18 cellular contexts compared by ENCODE assay signal in the genomic region with DNA sequence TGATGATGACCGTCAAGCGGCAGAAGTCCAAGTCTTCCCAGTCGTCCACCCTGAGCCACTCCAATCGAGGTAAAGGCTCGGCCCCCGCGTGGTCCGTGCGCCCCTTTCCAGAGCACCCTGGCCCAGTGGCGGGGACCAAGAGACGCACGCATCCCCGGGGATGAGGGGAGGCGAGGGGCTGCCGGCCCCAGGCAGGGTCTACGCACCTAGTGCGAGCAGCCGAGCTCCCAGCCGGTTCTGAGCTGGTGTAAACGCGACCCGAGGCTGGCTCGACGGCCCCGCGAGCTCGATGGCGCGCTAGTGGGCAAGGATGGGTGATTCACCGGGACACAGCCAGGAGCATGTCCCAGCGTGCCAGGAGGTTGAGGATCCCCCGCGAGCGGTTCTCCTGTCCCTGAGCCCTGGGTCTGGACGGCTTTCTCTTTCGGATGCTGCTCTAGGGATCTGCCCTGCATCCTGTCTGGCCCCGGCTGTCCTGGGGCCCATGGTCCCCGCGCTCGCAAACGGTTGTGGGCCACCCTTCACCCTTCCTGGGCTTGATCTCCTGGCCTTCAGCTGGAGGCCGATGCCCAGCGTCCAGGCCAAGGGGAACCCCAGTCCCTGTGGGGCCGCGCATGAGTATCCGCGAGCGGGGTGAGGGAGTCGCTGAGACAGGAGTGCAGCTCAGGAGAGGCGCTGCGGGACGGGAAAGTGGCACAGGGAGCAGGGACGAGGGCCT. TPM values are rescaled to one million over a fixed set of nuclear protein-coding genes. Genes with fewer than 3 reads are reported as not detected.
DNase-seq lines count a peak whose midpoint lies in the region; FAIRE-seq and TF ChIP-seq lines count a peak whose summit lies in the region.
"Had no signal": no experiment of that assay in that cellular context is flagged by ENCODE, and none has a peak within 500 bp of the region (broad histone marks: within the 10 kb centered on the region; RNA-seq: fewer than 3 reads in every experiment).

No MANE protein-coding gene starts in this region.

- CTCF ChIA-PET in MCF 10A (lab: Yijun Ruan, JAX) = interaction anchor here (0.6 to 14.2 kb wide), 9 partner anchors 15 to 79 kb away, joined by 3 to 415 read pairs (median 4); no protein-coding TSS in a partner anchor

- POLR2A ChIA-PET in MCF 10A (lab: Yijun Ruan, JAX) = interaction anchor here (0.6 to 46.7 kb wide), 5 partner anchors 3 to 389 kb away, joined by 3 to 3819 read pairs (median 6); partner anchors contain the start of genes INAVA and PKP1

- H3K9me3 ChIP-seq in breast epithelium = no peaks in the 10 kb centered on the region
- H3K9me3 ChIP-seq in esophagus muscularis mucosa = no peaks in the 10 kb centered on the region
- H3K9me3 ChIP-seq: SJSA1 had no signal

- H3K27me3 Mint-ChIP-seq in MCF 10A (ENCODE audit: insufficient read depth, unreplicated experiment) = no peaks in the 10 kb centered on the region

- H3K36me3 ChIP-seq in breast epithelium (no peaks in the 10 kb centered on the region), esophagus muscularis mucosa (no peaks in the 10 kb centered on the region), urinary bladder (ENCODE audit: insufficient read depth) (no peaks in the 10 kb centered on the region)
- H3K36me3 ChIP-seq: cardiac muscle cell, SJSA1 had no signal

- H3K36me3 Mint-ChIP-seq in MCF 10A (ENCODE audit: insufficient read depth, unreplicated experiment) = no peaks in the 10 kb centered on the region
- H3K36me3 Mint-ChIP-seq: activated naive CD8-positive, alpha-beta T cell treated with anti-CD3 and anti-CD28 coated beads for 36 hours; CD8-positive, alpha-beta memory T cell; naive B cell had no signal

- H3K4me3 ChIP-seq in breast epithelium (peak overlapping the region; percentile 0 to 70 (median 57)), esophagus muscularis mucosa (peak overlapping the region; percentile 29 to 43 (median 34)), urinary bladder (ENCODE audit: low read depth, low read length) (peak overlapping the region; percentile 10)
- H3K4me3 ChIP-seq: cardiac muscle cell, SJSA1 had no signal

- H3K27ac Mint-ChIP-seq in MCF 10A (ENCODE audit: low read depth, unreplicated experiment) = no peak overlapping the region
- H3K27ac Mint-ChIP-seq: activated CD4-positive, alpha-beta T cell treated with anti-CD3 and anti-CD28 coated beads, Interleukin-2, amount 10 ng/mL, durations not matched to agents 7 days and 5 days; activated naive CD8-positive, alpha-beta T cell treated with anti-CD3 and anti-CD28 coated beads for 36 hours; CD8-positive, alpha-beta memory T cell; naive B cell had no signal

- peaks cover 0 to 4% of the 10 kb centered on the region in 2 donors for H3K27me3 ChIP-seq in breast epithelium
- peaks cover 0 to 62% (median 16%) of the 10 kb centered on the region in 4 donors for H3K27me3 ChIP-seq in esophagus muscularis mucosa

- H3K4me1 Mint-ChIP-seq in MCF 10A (ENCODE audit: insufficient read depth, unreplicated experiment) = peaks cover 26% of the 10 kb centered on the region

- intact Hi-C loops in breast epithelium (cut with DNase I; ENCODE audit: low total_unique reads) = no loop called here
- intact Hi-C loops in MCF 10A (cut with micrococcal nuclease) = no loop called here
- intact Hi-C loops in esophagus muscularis mucosa (cut with DNase I) = no loop called here
- intact Hi-C loops in posterior vena cava (cut with DNase I) = no loop called here

- DNase-seq in breast epithelium (ENCODE audit: low spot score in 2 of 2) = no peak
- DNase-seq in MCF 10A (ENCODE audit: unreplicated experiment) = no peak
- no peak for DNase-seq in esophagus muscularis mucosa (ENCODE audit: extremely low spot score)
- DNase-seq in posterior vena cava (ENCODE audit: low spot score) = peak; percentile 74
- DNase-seq in GM19239 (ENCODE audit: insufficient read length, low spot score) = no peak
- DNase-seq in kidney tubule cell (ENCODE audit: low spot score) = no peak
- DNase-seq in NCI-H2196 (lab: John Stamatoyannopoulos, UW; ENCODE audit: unreplicated experiment) = no peak
- DNase-seq: 8988T; activated CD4-positive, alpha-beta T cell treated with anti-CD3 and anti-CD28 coated beads, Interleukin-2, amount 10 ng/mL, durations not matched to agents 7 days and 5 days; CD8-positive, alpha-beta memory T cell; effector memory CD4-positive, alpha-beta T cell; KBM-7; naive B cell; NCI-H226 had no signal

- BruUV-seq in MCF 10A (replicated peaks; lab: Mats Ljungman, UMichigan) = no TSS peak

- no peak for TF ChIP-seq EP300 in esophagus muscularis mucosa (IDR thresholded peaks at IDR 0.05)

- WGBS in esophagus muscularis mucosa = 60% methylated on average over 27 of the region's 53 CpGs
- 33% methylated on average over 53 of the region's 53 CpGs for WGBS in urinary bladder

- H3K9me3 Mint-ChIP-seq in MCF 10A (ENCODE audit: unreplicated experiment) = no peaks in the 10 kb centered on the region
- H3K9me3 Mint-ChIP-seq: activated CD4-positive, alpha-beta T cell treated with anti-CD3 and anti-CD28 coated beads, Interleukin-2, amount 10 ng/mL, durations not matched to agents 7 days and 5 days; activated naive CD8-positive, alpha-beta T cell treated with anti-CD3 and anti-CD28 coated beads for 36 hours; CD8-positive, alpha-beta memory T cell; naive B cell had no signal

- H3K27ac ChIP-seq in breast epithelium (peak overlapping the region; percentile 82 to 86), esophagus muscularis mucosa (replicated peaks in 1 of 4) (no peak overlapping the region), urinary bladder (ENCODE audit: low read depth) (no peak overlapping the region)
- H3K27ac ChIP-seq: cardiac muscle cell, SJSA1 had no signal

- peaks cover 0 to 8% of the 10 kb centered on the region in 2 donors for H3K4me1 ChIP-seq in breast epithelium
- peaks cover 5 to 15% (median 12%) of the 10 kb centered on the region in 4 donors for H3K4me1 ChIP-seq in esophagus muscularis mucosa
- no peaks in the 10 kb centered on the region for H3K4me1 ChIP-seq in urinary bladder (ENCODE audit: insufficient read depth)

- H3K4me3 Mint-ChIP-seq in MCF 10A (ENCODE audit: unreplicated experiment) = no peak overlapping the region
- H3K4me3 Mint-ChIP-seq: activated CD4-positive, alpha-beta T cell treated with anti-CD3 and anti-CD28 coated beads, Interleukin-2, amount 10 ng/mL, durations not matched to agents 7 days and 5 days had no signal

- FAIRE-seq in GM19239 (lab: Jason Lieb, UNC) = no peak

- TF ChIP-seq POLR2A in breast epithelium (IDR thresholded peaks at IDR 0.05) (no peak), esophagus muscularis mucosa (IDR thresholded peaks at IDR 0.05; ENCODE audit: low read depth) (no peak)

- no peak for TF ChIP-seq CTCF in breast epithelium (IDR thresholded peaks at IDR 0.05)
- no peak for TF ChIP-seq CTCF in MCF 10A (IDR thresholded peaks at IDR 0.05; ENCODE audit: unreplicated experiment)
- no peak for TF ChIP-seq CTCF in esophagus muscularis mucosa (IDR thresholded peaks at IDR 0.05)

RNA-seq across cellular contexts. Expression of gene PKP1, which starts 0.7 kb away (rescaled TPM):
- total RNA-seq in breast epithelium = 10 to 100 TPM in 2 of 3 donors, under 1 TPM in 1; 0.96 to 22.5 (median 12.1) TPM
- 0.30 and 0.32 TPM in 2 replicates for total RNA-seq in MCF 10A (2022)
- total RNA-seq in esophagus muscularis mucosa = 1 to 10 TPM in 2 of 4 donors, under 1 TPM in 2; 0.50 to 1.9 (median 1.3) TPM
- total RNA-seq in posterior vena cava = 1 to 10 TPM in 1 of 2 donors, under 1 TPM in 1; 0.83 to 2.8 TPM
- 4.0 TPM for total RNA-seq in urinary bladder
- 2.5 TPM for polyA plus RNA-seq in urinary bladder
- total RNA-seq: activated CD4-positive, alpha-beta T cell treated with anti-CD3 and anti-CD28 coated beads, Interleukin-2, amount 10 ng/mL, durations not matched to agents 7 days and 5 days; CD8-positive, alpha-beta memory T cell; SJSA1 had no signal
- polyA plus RNA-seq: cardiac muscle cell; CD8-positive, alpha-beta memory T cell had no signal

Comparison
In these comparisons a context has a peak if more than half of its experiments do, and no peak if none do; other contexts are left out.
1. H3K27ac ChIP-seq: peak in breast epithelium (2 of 2); none in esophagus muscularis mucosa (0 of 4) and urinary bladder (single experiment).
2. Peak in every context shown above with its lines, with median percentiles within 50 percentile points of each other: H3K4me3 ChIP-seq.